In genomic region chr17:75046583-75047289, GRCh38 we compare ENCODE assay signal across 1 cellular context.
TF ChIP-seq lines count a peak whose summit lies in the region.

TSS of gene ATP5PD (minus strand) at chr17:75046969. CDS start at chr17:75042650, 4,319 bp downstream.
TSS of gene KCTD2 (plus strand) at chr17:75047225. CDS start at chr17:75047251, 26 bp downstream.

TF ChIP-seq in K562, 482 proteins besides CTCF, POLR2A, EP300 and RAD21 (continued from another document and continues in another):
- TF ChIP-seq HMBOX1 (IDR thresholded peaks at IDR 0.05) (no peak), HDAC8 (tag; IDR thresholded peaks at IDR 0.05) (no peak), PPARD (CRISPR knock-in tag; IDR thresholded peaks at IDR 0.05) (no peak), ZNF175 (CRISPR knock-in tag; IDR thresholded peaks at IDR 0.05; ENCODE audit: low read depth) (no peak), PCBP2 (IDR thresholded peaks at IDR 0.05; ENCODE audit: low read depth, low read length, poor library complexity, severe bottlenecking) (no peak), UBTF (IDR thresholded peaks at IDR 0.05; ENCODE audit: borderline replicate concordance in 1 of 2, low read depth in 2 of 2, low read length in 2 of 2) (0 out of 4 replicates have a peak, but pooled peaks of 1 of the 2 experiments have one; percentile 34), ZKSCAN8 (CRISPR knock-in tag; IDR thresholded peaks at IDR 0.05) (no peak), PBX2 (CRISPR knock-in tag; IDR thresholded peaks at IDR 0.05; ENCODE audit: low read depth) (no peak), PBX2 (tag; conservative IDR thresholded peaks at IDR 0.05; ENCODE audit: low read depth) (peak; percentile 70), ZBTB9 (CRISPR knock-in tag; IDR thresholded peaks at IDR 0.05) (peak; percentile 70; the same call in 1 of the 2 replicates), HES1 (IDR thresholded peaks at IDR 0.05; ENCODE audit: low read depth) (no peak), ZNF311 (CRISPR knock-in tag; IDR thresholded peaks at IDR 0.05) (no peak), MEF2A (IDR thresholded peaks at IDR 0.05; ENCODE audit: control insufficient read depth, low read depth, low read length) (no peak), CREM (IDR thresholded peaks at IDR 0.05; ENCODE audit: low read depth) (peak; percentile 85), ASH1L (IDR thresholded peaks at IDR 0.05; ENCODE audit: borderline replicate concordance, low read depth, partially characterized antibody) (peak; percentile 92), E2F1 (CRISPR knock-in tag; IDR thresholded peaks at IDR 0.05) (peak; percentile 69), ZNF217 (CRISPR knock-in tag; IDR thresholded peaks at IDR 0.05) (no peak), FOXM1 (IDR thresholded peaks at IDR 0.05; ENCODE audit: low read depth) (no peak), FOXM1 (CRISPR knock-in tag; IDR thresholded peaks at IDR 0.05; ENCODE audit: low read depth) (peak; percentile 70), REST (CRISPR knock-in tag; IDR thresholded peaks at IDR 0.05; ENCODE audit: low read depth) (peak; percentile 45; the same call in 1 of the 2 replicates), HCFC1 (IDR thresholded peaks at IDR 0.05; ENCODE audit: low read depth, low read length) (peak; percentile 71), RB1 (IDR thresholded peaks at IDR 0.05; ENCODE audit: low read depth) (peak; percentile 67; the same call in 1 of the 2 replicates), MEF2D (tag; conservative IDR thresholded peaks at IDR 0.05; ENCODE audit: low read depth) (no peak), HOMEZ (CRISPR knock-in tag; IDR thresholded peaks at IDR 0.05) (no peak), MLX (CRISPR knock-in tag; conservative IDR thresholded peaks at IDR 0.05) (0 out of 4 replicates have a peak, but pooled peaks of 1 of the 2 experiments have one; percentile 32), CREB1 (IDR thresholded peaks at IDR 0.05) (peak; percentile 72), CREB1 (CRISPR knock-in tag; IDR thresholded peaks at IDR 0.05) (peak; percentile 83), PRDM10 (IDR thresholded peaks at IDR 0.05; ENCODE audit: partially characterized antibody) (peak; percentile 99), ZNF184 (CRISPR knock-in tag; IDR thresholded peaks at IDR 0.05) (no peak), JUNB (CRISPR knock-in tag; conservative IDR thresholded peaks at IDR 0.05) (no peak), U2AF2 (optimal IDR thresholded peaks at IDR 0.05; ENCODE audit: low read depth, low read length) (no peak), GTF2B (IDR thresholded peaks at IDR 0.05; ENCODE audit: extremely low read depth, insufficient read length) (no peak), RBM25 (IDR thresholded peaks at IDR 0.05; ENCODE audit: low read depth, low read length, severe bottlenecking) (peak; percentile 96), HOXB6 (CRISPR knock-in tag; IDR thresholded peaks at IDR 0.05; ENCODE audit: borderline replicate concordance) (no peak), CREB5 (CRISPR knock-in tag; IDR thresholded peaks at IDR 0.05) (no peak)
